1 cellular context compared by ENCODE assay signal in genomic region chr17:57206928-57207327, GRCh38.
TF ChIP-seq lines count a peak whose summit lies in the region.

No MANE protein-coding gene starts in this region.

TF ChIP-seq in A549, 52 proteins besides CTCF, POLR2A, EP300 and RAD21 (continued from another document):
- no peak for TF ChIP-seq USF2 (IDR thresholded peaks at IDR 0.05)
- TF ChIP-seq CBX2 (IDR thresholded peaks at IDR 0.05; ENCODE audit: borderline replicate concordance, low read depth) = no peak
- no peak for TF ChIP-seq NPAS2 (CRISPR knock-in tag; IDR thresholded peaks at IDR 0.05; ENCODE audit: borderline replicate concordance)
- no peak for TF ChIP-seq RNF2 (IDR thresholded peaks at IDR 0.05; ENCODE audit: borderline replicate concordance, low read depth)
- no peak for TF ChIP-seq HEYL (CRISPR knock-in tag; IDR thresholded peaks at IDR 0.05)
- no peak for TF ChIP-seq CHD2 (IDR thresholded peaks at IDR 0.05; ENCODE audit: low read length, partially characterized antibody)
TF ChIP-seq in A549: peak in this region for 0.
